Comparison of ENCODE assay signal across 2 cellular contexts in the genomic region with DNA sequence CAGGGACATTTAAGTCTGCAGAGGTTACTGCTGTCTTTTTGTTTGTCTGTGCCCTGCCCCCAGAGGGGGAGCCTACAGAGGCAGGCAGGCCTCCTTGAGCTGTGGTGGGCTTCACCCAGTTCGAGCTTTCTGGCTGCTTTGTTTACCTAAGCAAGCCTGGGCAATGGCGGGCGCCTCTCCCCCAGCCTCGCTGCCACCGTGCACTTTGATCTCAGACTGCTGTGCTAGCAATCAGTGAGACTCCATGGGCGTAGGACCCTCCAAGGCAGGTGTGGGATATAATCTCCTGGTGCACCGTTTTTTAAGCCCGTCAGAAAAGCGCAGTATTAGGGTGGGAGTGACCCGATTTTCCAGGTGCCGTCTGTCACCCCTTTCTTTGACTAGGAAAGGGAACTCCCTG. TPM values are rescaled to one million over a fixed set of nuclear protein-coding genes. Genes with fewer than 3 reads are reported as not detected.
"Had no signal": no experiment of that assay in that cellular context is flagged by ENCODE, and none has a peak within 500 bp of the region (broad histone marks: within the 10 kb centered on the region; RNA-seq: fewer than 3 reads in every experiment).

No MANE protein-coding gene starts in this region.

RNA-seq across cellular contexts. Expression of gene PKP1, which starts 43.7 kb away (rescaled TPM):
- total RNA-seq: G401, GM12878 had no signal

RNA-seq across cellular contexts. Expression of gene IGFN1, which starts 49.0 kb away (rescaled TPM):
- total RNA-seq: GM12878 had no signal
